In genomic region chr6:11692451-11693376, GRCh38 we compare ENCODE assay signal across 20 cellular contexts.
DNase-seq lines count a peak whose midpoint lies in the region; ATAC-seq, FAIRE-seq and TF ChIP-seq lines count a peak whose summit lies in the region.
"Had no signal": no experiment of that assay in that cellular context is flagged by ENCODE, and none has a peak within 500 bp of the region (broad histone marks: within the 10 kb centered on the region; RNA-seq: fewer than 3 reads in every experiment).

No MANE protein-coding gene starts in this region.

- no peaks in the 10 kb centered on the region for H3K79me2 ChIP-seq in neural progenitor cell (ENCODE audit: low read depth)

- H3K27ac ChIP-seq in neural progenitor cell: no peak overlapping the region
- H3K27ac ChIP-seq in left lung: no peak overlapping the region
- H3K27ac ChIP-seq: adrenal gland, C4-2B, tibial nerve had no signal

- H3K4me3 ChIP-seq in neural progenitor cell (no peak overlapping the region), left lung (no peak overlapping the region)
- H3K4me3 ChIP-seq: adrenal gland, tibial nerve had no signal

- no peak overlapping the region for H3K4me3 Mint-ChIP-seq in neural progenitor cell
- H3K4me3 Mint-ChIP-seq: central memory CD8-positive, alpha-beta T cell; effector memory CD8-positive, alpha-beta T cell; naive thymus-derived CD8-positive, alpha-beta T cell had no signal

- H3K9me3 Mint-ChIP-seq in neural progenitor cell: peaks cover 9% of the 10 kb centered on the region
- H3K9me3 Mint-ChIP-seq: central memory CD8-positive, alpha-beta T cell; effector memory CD8-positive, alpha-beta T cell had no signal

- intact Hi-C loops in left lung (cut with DNase I): no loop called here

- no peak for ATAC-seq in left lung
- ATAC-seq: effector memory CD8-positive, alpha-beta T cell; naive thymus-derived CD8-positive, alpha-beta T cell had no signal

- peaks cover 5% of the 10 kb centered on the region for H3K4me1 Mint-ChIP-seq in neural progenitor cell
- H3K4me1 Mint-ChIP-seq: central memory CD8-positive, alpha-beta T cell had no signal

- FAIRE-seq in H54 (lab: Jason Lieb, UNC): no peak

- no peak overlapping the region for H3K9ac ChIP-seq in neural progenitor cell

- no peak for TF ChIP-seq POLR2A in H54 (IDR thresholded peaks at IDR 0.05; ENCODE audit: low read depth, low read length)

- H3K27me3 ChIP-seq in neural progenitor cell: no peaks in the 10 kb centered on the region
- H3K27me3 ChIP-seq in left lung: no peaks in the 10 kb centered on the region
- H3K27me3 ChIP-seq: adrenal gland, tibial nerve had no signal

- H3K4me1 ChIP-seq in neural progenitor cell: peaks cover 7% of the 10 kb centered on the region
- H3K4me1 ChIP-seq in left lung: no peaks in the 10 kb centered on the region
- H3K4me1 ChIP-seq: adrenal gland, tibial nerve had no signal

- H3F3A ChIP-seq in neural progenitor cell (ENCODE audit: low read depth): no peaks in the 10 kb centered on the region

- peaks cover 3% of the 10 kb centered on the region for H3K27me3 Mint-ChIP-seq in neural progenitor cell (ENCODE audit: insufficient read depth, low read depth)

- no peaks in the 10 kb centered on the region for H3K9me3 ChIP-seq in neural progenitor cell (ENCODE audit: low read depth)
- H3K9me3 ChIP-seq in left lung: peaks cover 0 to 10% of the 10 kb centered on the region in 2 donors
- H3K9me3 ChIP-seq: adrenal gland, tibial nerve had no signal

- TF ChIP-seq CTCF in neural progenitor cell (IDR thresholded peaks at IDR 0.05) (no peak), left lung (IDR thresholded peaks at IDR 0.05) (no peak)

- H3K36me3 ChIP-seq in neural progenitor cell (no peaks in the 10 kb centered on the region), left lung (no peaks in the 10 kb centered on the region)
- H3K36me3 ChIP-seq: adrenal gland, tibial nerve had no signal

- peak overlapping the region; percentile 75 for H2AFZ ChIP-seq in neural progenitor cell (replicated peaks)

- H3K36me3 Mint-ChIP-seq in neural progenitor cell: no peaks in the 10 kb centered on the region
- H3K36me3 Mint-ChIP-seq: naive thymus-derived CD8-positive, alpha-beta T cell had no signal

- no peaks in the 10 kb centered on the region for H4K20me1 ChIP-seq in neural progenitor cell (ENCODE audit: low read depth)

- no peak overlapping the region for H3K4me2 ChIP-seq in neural progenitor cell

- no peak overlapping the region for H3K27ac Mint-ChIP-seq in neural progenitor cell
- H3K27ac Mint-ChIP-seq: effector memory CD8-positive, alpha-beta T cell; naive thymus-derived CD8-positive, alpha-beta T cell had no signal

- peak; percentile 52 for DNase-seq in NOMO-1 treated with DMSO at 0.1 percent for 48 hours (lab: John Stamatoyannopoulos, UW; ENCODE audit: unreplicated experiment)
- DNase-seq in NOMO-1 treated with dmso at 0.1 percent for 144 hours (lab: John Stamatoyannopoulos, UW; ENCODE audit: unreplicated experiment): no peak
- DNase-seq in HT1080 (ENCODE audit: low read depth): peak; percentile 18
- peak; percentile 71 for DNase-seq in SKM-1 (lab: John Stamatoyannopoulos, UW; ENCODE audit: unreplicated experiment)
- no peak for DNase-seq in neural progenitor cell (ENCODE audit: low spot score)
- no peak for DNase-seq in cerebellar nuclear complex (lab: John Stamatoyannopoulos, UW)
- DNase-seq in H54 (ENCODE audit: insufficient read length, low spot score): no peak
- no peak for DNase-seq in left lung
- DNase-seq: 8988T; activated CD4-positive, alpha-beta T cell treated with anti-CD3 and anti-CD28 coated beads for 4 hours; adrenal gland; DMS79; effector memory CD8-positive, alpha-beta T cell; foreskin fibroblast; MM.1S; naive thymus-derived CD8-positive, alpha-beta T cell; SHP77 treated with DMSO at 0.1 percent for 48 hours had no signal

Comparison
In these comparisons a context has a peak if more than half of its experiments do, and no peak if none do; other contexts are left out.
1. DNase-seq: peak in NOMO-1 treated with DMSO at 0.1 percent for 48 hours (single experiment), HT1080 (single experiment) and SKM-1 (single experiment); none in NOMO-1 treated with dmso at 0.1 percent for 144 hours (single experiment), neural progenitor cell (single experiment), cerebellar nuclear complex (0 of 2), H54 (single experiment) and left lung (0 of 2).